Comparison of ENCODE assay signal across 1 cellular context in the genomic region with DNA sequence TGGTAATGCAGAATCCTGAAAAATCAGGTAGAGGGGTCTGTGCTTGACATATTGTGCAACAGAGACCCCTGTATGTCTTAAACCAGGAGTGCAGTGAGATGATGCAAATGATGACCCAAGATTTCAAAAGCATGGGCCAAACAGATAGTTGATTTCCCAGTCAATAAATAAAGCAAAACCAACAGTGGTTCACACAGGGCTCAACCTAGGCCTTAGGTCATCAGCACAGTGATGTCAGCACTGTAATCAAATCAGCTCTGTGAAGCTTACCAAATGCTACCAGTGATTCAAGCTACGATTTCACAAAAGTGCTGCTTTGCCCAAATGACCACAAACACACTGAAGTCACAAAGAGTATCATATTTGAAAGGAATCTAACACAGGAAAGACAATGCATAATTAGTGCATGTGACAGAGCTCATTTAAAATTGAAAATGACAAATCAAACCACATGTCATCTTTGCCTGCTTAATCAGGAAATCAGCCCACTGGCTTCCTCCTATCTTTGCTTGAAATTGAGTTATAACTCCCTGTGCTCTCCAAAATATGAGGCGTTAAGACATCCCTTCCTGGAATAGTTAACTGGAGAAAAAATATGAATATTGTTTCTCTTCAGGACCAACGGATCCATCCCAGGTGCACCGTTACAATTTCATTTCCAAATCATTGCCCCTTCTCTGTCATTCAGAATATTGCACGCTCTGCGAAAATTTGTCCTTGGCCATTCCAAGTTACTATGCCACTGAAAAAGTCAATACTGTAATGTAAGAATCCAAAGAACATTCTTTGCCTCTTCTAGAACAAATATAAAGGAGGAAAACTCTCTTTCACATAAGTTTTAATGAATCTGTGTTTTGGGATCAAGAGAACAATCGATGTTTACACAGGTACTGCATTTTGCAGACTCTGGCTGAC.
TF ChIP-seq lines count a peak whose summit lies in the region.

No MANE protein-coding gene starts in this region.

TF ChIP-seq in WTC11, 78 proteins besides CTCF, POLR2A, EP300 and RAD21:
- no peak for TF ChIP-seq GRHL2 (CRISPR knock-in tag; IDR thresholded peaks at IDR 0.05; ENCODE audit: insufficient replicate concordance, severe bottlenecking)
- TF ChIP-seq GABPB1 (CRISPR knock-in tag; IDR thresholded peaks at IDR 0.05): 0 out of 2 replicates have a peak, but pooled peaks have one; percentile 33
- no peak for TF ChIP-seq NR2C2 (CRISPR knock-in tag; IDR thresholded peaks at IDR 0.05)
TF ChIP-seq in WTC11: peak in this region for 1.
